ENCODE assay signal across 8 cellular contexts in the genomic region with DNA sequence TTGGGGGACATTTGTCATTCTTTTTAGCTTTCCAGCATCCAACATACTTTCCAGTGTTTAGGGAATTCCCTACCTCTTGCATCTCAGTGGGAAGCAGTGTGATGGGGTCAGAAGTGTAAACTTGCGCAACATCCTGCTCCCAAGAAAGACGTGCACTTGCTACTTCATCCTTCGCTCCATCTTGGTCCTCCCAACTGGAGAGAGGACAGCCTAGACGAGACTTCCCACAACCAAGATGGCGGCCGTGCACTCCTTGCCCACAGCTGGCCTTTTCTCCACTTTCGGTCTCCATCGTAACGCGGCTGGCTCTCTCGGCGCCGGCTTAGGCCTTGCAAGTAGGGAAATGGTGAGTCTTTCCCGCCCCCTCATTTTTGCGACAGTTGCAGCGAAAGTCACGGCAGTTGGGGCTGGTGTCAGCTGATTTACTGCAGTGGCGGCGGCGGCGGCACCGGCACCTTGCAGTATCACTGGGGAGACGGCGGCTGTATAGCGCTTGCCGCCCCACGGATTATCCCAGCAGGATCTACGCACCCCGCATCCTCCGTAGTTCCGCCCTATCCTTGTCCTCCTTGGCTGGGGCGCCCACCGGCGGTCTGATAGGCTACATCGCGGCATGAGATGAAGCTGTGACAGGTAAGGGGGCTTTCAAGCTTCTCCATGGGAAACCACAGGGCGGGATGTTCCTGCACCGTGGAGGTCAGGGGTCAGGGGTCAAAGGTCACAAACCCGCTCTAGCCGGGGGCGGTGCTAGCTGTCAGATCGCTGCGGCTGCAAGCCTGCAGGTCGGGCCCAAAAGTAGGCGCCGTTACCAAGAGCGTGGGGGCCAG. TPM values are rescaled to one million over a fixed set of nuclear protein-coding genes. Genes with fewer than 3 reads are reported as not detected.
DNase-seq lines count a peak whose midpoint lies in the region; ATAC-seq and TF ChIP-seq lines count a peak whose summit lies in the region.

A gene (plus strand): TSS at position 416 of the 827 bp plus-strand sequence. CDS start 21,157 bp downstream, outside the sequence.

- no peaks in the 10 kb centered on the region for H3K27me3 ChIP-seq in CD8-positive, alpha-beta memory T cell (ENCODE audit: insufficient read depth, low read length, poor library complexity, severe bottlenecking)
- no peaks in the 10 kb centered on the region for H3K27me3 ChIP-seq in lung (ENCODE audit: control insufficient read depth, insufficient read depth)

- peaks cover 0 to 7% (median 5%) of the 10 kb centered on the region in 3 donors for H3K36me3 Mint-ChIP-seq in CD8-positive, alpha-beta memory T cell

- H3K4me3 ChIP-seq in CD8-positive, alpha-beta memory T cell (ENCODE audit: low read length): peak within 1 kb of the TSS; percentile 97
- H3K4me3 ChIP-seq in lung: peak within 1 kb of the TSS; percentile 86

- WGBS in lung, 2 donors: 0 to 1% methylated on average over 47 of the region's 47 CpGs

- H3K9me3 ChIP-seq in CD8-positive, alpha-beta memory T cell (ENCODE audit: low read length): no peaks in the 10 kb centered on the region
- no peaks in the 10 kb centered on the region for H3K9me3 ChIP-seq in lung (ENCODE audit: control insufficient read depth in 2 of 2, insufficient read depth in 1 of 2, low read length in 1 of 2)

- H3K9me3 Mint-ChIP-seq in CD8-positive, alpha-beta memory T cell: no peaks in the 10 kb centered on the region

- TF ChIP-seq CTCF in lung (IDR thresholded peaks at IDR 0.05; ENCODE audit: control extremely low read depth, extremely low read depth): no peak

- ATAC-seq in GM19468 (IDR thresholded peaks at IDR 0.05; ENCODE audit: extremely low read depth, unreplicated experiment) (peak; percentile 96), lung (ENCODE audit: insufficient read depth, low FRiP score) (peak; percentile 99)

- peak within 1 kb of the TSS; percentile 92 to 97 (median 94) for H3K4me3 Mint-ChIP-seq in CD8-positive, alpha-beta memory T cell

- peaks cover 54 to 77% (median 61%) of the 10 kb centered on the region in 3 donors for H3K4me1 Mint-ChIP-seq in CD8-positive, alpha-beta memory T cell

- CTCF ChIA-PET in CD8-positive, alpha-beta memory T cell (lab: Charles Lee): interaction anchor here (0.6 to 3.6 kb wide), 4 partner anchors 10 to 53 kb away, joined by 3 to 20 read pairs (median 10); a partner anchor contains a TSS

- H3K27ac ChIP-seq in CD8-positive, alpha-beta memory T cell (ENCODE audit: low read depth, low read length): peak within 1 kb of the TSS; percentile 74
- H3K27ac ChIP-seq in lung (ENCODE audit: low read depth in 1 of 2, low read length in 1 of 2): peak within 1 kb of the TSS; percentile 85 to 93

- H3K27ac Mint-ChIP-seq in CD8-positive, alpha-beta memory T cell: peak within 1 kb of the TSS; percentile 93 to 98 (median 96)

- POLR2A ChIA-PET in CD8-positive, alpha-beta memory T cell (lab: Charles Lee): interaction anchor here (0.7 to 4.0 kb wide), 2 partner anchors 9 to 12 kb away, joined by 3 to 32 read pairs; a partner anchor contains a TSS

- no peaks in the 10 kb centered on the region for H3K27me3 Mint-ChIP-seq in CD8-positive, alpha-beta memory T cell

- H3K36me3 ChIP-seq in CD8-positive, alpha-beta memory T cell (ENCODE audit: insufficient read depth, low read length): no peaks in the 10 kb centered on the region
- no peaks in the 10 kb centered on the region for H3K36me3 ChIP-seq in lung (ENCODE audit: control insufficient read depth in 2 of 2, insufficient read depth in 2 of 2, low read length in 2 of 2)

- peak; percentile 90 to 97 (median 95) for DNase-seq in CD8-positive, alpha-beta memory T cell
- DNase-seq in HS-5 (ENCODE audit: low read depth) (peak; percentile 77), lung (ENCODE audit: low spot score) (peak; percentile 98)
- peak; percentile 88 for DNase-seq in NK-92 treated with Interleukin-12 subunit alpha and Interleukin-12 subunit beta, amount 100 ng/mL, for 24 hours (lab: John Stamatoyannopoulos, UW)
- DNase-seq in activated CD8-positive, alpha-beta memory T cell treated with anti-CD3 and anti-CD28 coated beads for 24 hours: peak; percentile 95
- DNase-seq in effector CD8-positive, alpha-beta T cell (lab: John Stamatoyannopoulos, UW): peak; percentile 91
- DNase-seq in stimulated activated CD4-positive, alpha-beta T cell treated with anti-CD3 and anti-CD28 coated beads, TNF-alpha, amount 100 ng/mL, for 4 hours (ENCODE audit: low read depth in 3 of 3): peak; percentile 83 to 94 (median 93)

- peaks cover 39% of the 10 kb centered on the region for H3K4me1 ChIP-seq in CD8-positive, alpha-beta memory T cell (ENCODE audit: insufficient read depth, low read length)
- H3K4me1 ChIP-seq in lung (ENCODE audit: control insufficient read depth in 2 of 2, insufficient read depth in 2 of 2, low read length in 2 of 2): peaks cover 0 to 6% of the 10 kb centered on the region in 2 donors

RNA-seq across cellular contexts. Expression of the gene that starts here (rescaled TPM):
- total RNA-seq in CD8-positive, alpha-beta memory T cell: 10 to 100 TPM; 20.5 to 20.6 TPM
- 21.9 TPM for polyA plus RNA-seq in CD8-positive, alpha-beta memory T cell
- 10 to 100 TPM; 32.9 to 42.7 TPM for total RNA-seq in lung
- 1 to 10 TPM; 3.7 to 5.0 TPM for polyA plus RNA-seq in lung

Comparison
In these comparisons a context has a peak if more than half of its experiments do, and no peak if none do; other contexts are left out.
1. Peak in every context shown above with its lines: DNase-seq, ATAC-seq, H3K4me3 ChIP-seq and H3K27ac ChIP-seq.